Comparison of ENCODE assay signal across 8 cellular contexts in genomic region chr17:37047631-37048104, GRCh38.
DNase-seq lines count a peak whose midpoint lies in the region; ATAC-seq and TF ChIP-seq lines count a peak whose summit lies in the region.

No MANE protein-coding gene starts in this region.

- H3K4me2 ChIP-seq in GM23248 (ENCODE audit: unreplicated experiment), result no peak overlapping the region

- H3K27me3 Mint-ChIP-seq in MCF 10A (ENCODE audit: insufficient read depth, unreplicated experiment), result no peaks in the 10 kb centered on the region

- BruUV-seq in MCF 10A (replicated peaks; lab: Mats Ljungman, UMichigan), result no TSS peak

- intact Hi-C loops in MCF 10A (cut with micrococcal nuclease), result loop anchor here (1.0 to 2.0 kb wide), 3 partner anchors 341 to 445 kb away; no protein-coding TSS in a partner anchor

- POLR2A ChIA-PET in MCF 10A (lab: Yijun Ruan, JAX), result interaction anchor here (0.7 to 3.0 kb wide), 6 partner anchors 9 to 446 kb away, joined by 3 to 17 read pairs (median 3); partner anchors contain the start of genes AATF and MRM1

- in situ Hi-C loops in GM23248 (cut with MboI), result loop anchor here (5.0 kb wide), 1 partner anchor 420 kb away; no protein-coding TSS in a partner anchor

- H3K4me3 Mint-ChIP-seq in MCF 10A (ENCODE audit: unreplicated experiment), result no peak overlapping the region

- no peaks in the 10 kb centered on the region for H3K36me3 ChIP-seq in GM23248 (ENCODE audit: low read depth)
- no peaks in the 10 kb centered on the region; the same call in 1 of the 2 replicates for H3K36me3 ChIP-seq in WERI-Rb-1

- H3K4me1 ChIP-seq in GM23248 (ENCODE audit: insufficient read depth), result 0 out of 2 replicates have a peak, but pooled peaks cover 3% of the 10 kb centered on the region

- DNase-seq in A172 (ENCODE audit: low spot score), result peak; percentile 80
- DNase-seq in GM23248, result peak; percentile 79
- DNase-seq in NCI-H2196 treated with DMSO at 0.1 percent for 48 hours (lab: John Stamatoyannopoulos, UW; ENCODE audit: unreplicated experiment), result peak; percentile 39
- DNase-seq in WERI-Rb-1, result peak; percentile 85
- DNase-seq in MCF 10A (ENCODE audit: unreplicated experiment), result peak; percentile 81
- DNase-seq in iPS-NIHi11 (ENCODE audit: low spot score), result peak; percentile 83
- peak; percentile 71 to 86 (median 74) for DNase-seq in stimulated activated CD4-positive, alpha-beta T cell treated with anti-CD3 and anti-CD28 coated beads, Interleukin-12 subunit alpha, Interleukin-12 subunit beta, amount 100 ng/mL, for 48 hours (ENCODE audit: low read depth in 2 of 3, low spot score in 1 of 3)

- H3K36me3 Mint-ChIP-seq in MCF 10A (ENCODE audit: insufficient read depth, unreplicated experiment), result peaks cover 50% of the 10 kb centered on the region

- H4K20me1 ChIP-seq in GM23248 (ENCODE audit: insufficient read depth), result no peaks in the 10 kb centered on the region

- H3K9ac ChIP-seq in GM23248, result no peak overlapping the region

- H3K9me2 ChIP-seq in GM23248 (ENCODE audit: insufficient read depth), result no peaks in the 10 kb centered on the region

- TF ChIP-seq CTCF in WERI-Rb-1 (IDR thresholded peaks at IDR 0.05; ENCODE audit: low read depth, low read length), result peak; percentile 88
- TF ChIP-seq CTCF in MCF 10A (IDR thresholded peaks at IDR 0.05; ENCODE audit: unreplicated experiment), result peak; percentile 70

- no peaks in the 10 kb centered on the region for H3K79me2 ChIP-seq in GM23248 (ENCODE audit: insufficient read depth)

- H3K4me3 ChIP-seq in GM23248 (no peak overlapping the region), WERI-Rb-1 (ENCODE audit: low read depth, low read length) (no peak overlapping the region)

- no peak overlapping the region for H2AFZ ChIP-seq in GM23248

- no peaks in the 10 kb centered on the region for H3K9me3 ChIP-seq in GM23248 (ENCODE audit: low read depth)
- no peaks in the 10 kb centered on the region for H3K9me3 ChIP-seq in WERI-Rb-1 (ENCODE audit: severe bottlenecking)

- no peaks in the 10 kb centered on the region for H3K27me3 ChIP-seq in GM23248 (replicated peaks; ENCODE audit: insufficient read depth)
- H3K27me3 ChIP-seq in WERI-Rb-1 (ENCODE audit: insufficient read depth, low read depth, severe bottlenecking), result no peaks in the 10 kb centered on the region

- no peak for ATAC-seq in GM21367 (IDR thresholded peaks at IDR 0.05; ENCODE audit: unreplicated experiment)

- no peaks in the 10 kb centered on the region; the same call in 1 of the 2 replicates for H3F3A ChIP-seq in GM23248 (ENCODE audit: insufficient read depth)

- no peak overlapping the region for H3K27ac Mint-ChIP-seq in MCF 10A (ENCODE audit: low read depth, unreplicated experiment)

- H3K4me1 Mint-ChIP-seq in MCF 10A (ENCODE audit: insufficient read depth, unreplicated experiment), result peaks cover 7% of the 10 kb centered on the region

- no peak overlapping the region for H3K27ac ChIP-seq in GM23248
- no peak overlapping the region for H3K27ac ChIP-seq in WERI-Rb-1

- CTCF ChIA-PET in MCF 10A (lab: Yijun Ruan, JAX), result interaction anchor here (0.5 to 4.2 kb wide), 44 partner anchors 8 to 559 kb away, joined by 3 to 64 read pairs (median 4); partner anchors contain the start of gene AATF

- WGBS in GM23248 (ENCODE audit: low coverage in 1 of 2, low lambda C conversion rate in 2 of 2, missing lambda C conversion rate in 2 of 2), 2 experiments, result 3 to 5% methylated on average over 9 of the region's 9 CpGs

- H3K9me3 Mint-ChIP-seq in MCF 10A (ENCODE audit: unreplicated experiment), result no peaks in the 10 kb centered on the region
